7 cellular contexts compared by ENCODE assay signal in genomic region chr2:239267411-239267941, GRCh38.
DNase-seq lines count a peak whose midpoint lies in the region; ATAC-seq and TF ChIP-seq lines count a peak whose summit lies in the region.

No MANE protein-coding gene starts in this region.

- peak overlapping the region; percentile 91 for H3K27ac Mint-ChIP-seq in activated naive CD4-positive, alpha-beta T cell treated with anti-CD3 and anti-CD28 coated beads, Interleukin-2, amount 50 U/mL, for 24 hours

- H3K4me1 Mint-ChIP-seq in activated naive CD4-positive, alpha-beta T cell treated with anti-CD3 and anti-CD28 coated beads, Interleukin-2, amount 50 U/mL, for 24 hours: peaks cover 87% of the 10 kb centered on the region

- no peaks in the 10 kb centered on the region for H3K27me3 ChIP-seq in left ventricle myocardium inferior (ENCODE audit: low read depth)

- H3K36me3 Mint-ChIP-seq in activated naive CD4-positive, alpha-beta T cell treated with anti-CD3 and anti-CD28 coated beads, Interleukin-2, amount 50 U/mL, for 24 hours: peaks cover 7% of the 10 kb centered on the region

- H3K4me3 Mint-ChIP-seq in activated naive CD4-positive, alpha-beta T cell treated with anti-CD3 and anti-CD28 coated beads, Interleukin-2, amount 50 U/mL, for 24 hours: peak overlapping the region; percentile 89

- H3K4me3 ChIP-seq in left ventricle myocardium inferior: peak overlapping the region; percentile 32

- peak overlapping the region; percentile 80 for H3K27ac ChIP-seq in left ventricle myocardium inferior (replicated peaks)

- H3K4me1 ChIP-seq in left ventricle myocardium inferior: peaks cover 74% of the 10 kb centered on the region

- TF ChIP-seq CTCF in left ventricle myocardium inferior (IDR thresholded peaks at IDR 0.05; ENCODE audit: borderline replicate concordance): peak; percentile 28

- H3K9me3 ChIP-seq in left ventricle myocardium inferior (replicated peaks): no peaks in the 10 kb centered on the region

- ATAC-seq in GM19035 (IDR thresholded peaks at IDR 0.05; ENCODE audit: unreplicated experiment) (peak; percentile 96), HG03159 (IDR thresholded peaks at IDR 0.05; ENCODE audit: unreplicated experiment) (peak; percentile 94)

- H3K27me3 Mint-ChIP-seq in activated naive CD4-positive, alpha-beta T cell treated with anti-CD3 and anti-CD28 coated beads, Interleukin-2, amount 50 U/mL, for 24 hours: no peaks in the 10 kb centered on the region

- intact Hi-C loops in left ventricle myocardium inferior (cut with micrococcal nuclease): no loop called here

- no peaks in the 10 kb centered on the region for H3K36me3 ChIP-seq in left ventricle myocardium inferior

- peak; percentile 92 for DNase-seq in SKM-1 treated with dmso at 0.1 percent for 144 hours (lab: John Stamatoyannopoulos, UW; ENCODE audit: unreplicated experiment)
- no peak for DNase-seq in left ventricle myocardium inferior
- DNase-seq in stimulated activated CD4-positive, alpha-beta T cell treated with anti-CD3 and anti-CD28 coated beads, Interleukin-1b, Interleukin-23, amount 100 ng/mL, for 1 hour (ENCODE audit: low read depth in 2 of 2): peak; percentile 64 to 77
- no peak for DNase-seq in NCI-H1105 (lab: John Stamatoyannopoulos, UW)

- no peaks in the 10 kb centered on the region for H3K9me3 Mint-ChIP-seq in activated naive CD4-positive, alpha-beta T cell treated with anti-CD3 and anti-CD28 coated beads, Interleukin-2, amount 50 U/mL, for 24 hours

Comparison
In these comparisons a context has a peak if more than half of its experiments do, and no peak if none do; other contexts are left out.
1. DNase-seq: peak in SKM-1 treated with dmso at 0.1 percent for 144 hours (single experiment) and stimulated activated CD4-positive, alpha-beta T cell treated with anti-CD3 and anti-CD28 coated beads, Interleukin-1b, Interleukin-23, amount 100 ng/mL, for 1 hour (2 of 2); none in left ventricle myocardium inferior (single experiment) and NCI-H1105 (single experiment).